24 cellular contexts compared by ENCODE assay signal in the genomic region with DNA sequence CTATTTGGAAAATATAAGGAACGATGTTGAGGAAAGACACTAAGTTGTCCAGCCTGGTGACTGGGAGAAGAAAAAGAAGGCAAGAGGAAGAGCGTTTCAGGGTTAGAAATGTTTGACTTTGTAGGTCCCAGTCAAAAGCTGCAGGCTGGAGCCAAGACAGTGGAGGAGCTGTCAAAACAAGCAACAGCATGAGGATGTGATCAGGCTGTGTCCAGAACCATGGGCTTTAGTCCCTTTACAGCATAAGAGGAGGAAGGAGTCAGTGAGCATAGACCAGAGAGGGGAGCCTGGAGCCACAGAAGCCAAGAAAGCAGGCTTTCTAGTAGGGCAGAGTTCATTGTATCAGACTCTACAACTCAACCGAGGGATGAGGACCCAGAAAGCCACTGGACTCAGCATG.
"Had no signal": no experiment of that assay in that cellular context is flagged by ENCODE, and none has a peak within 500 bp of the region (broad histone marks: within the 10 kb centered on the region; RNA-seq: fewer than 3 reads in every experiment).

No MANE protein-coding gene starts in this region.

- H3K4me1 ChIP-seq: colonic mucosa, parathyroid adenoma, prostate gland, spleen had no signal

- H3K36me3 ChIP-seq: colonic mucosa, esophagus squamous epithelium, lower lobe of right lung, neural progenitor cell, prostate gland, spleen, thyroid gland had no signal

- H3K9me3 ChIP-seq: colonic mucosa, esophagus squamous epithelium, lower lobe of right lung, prostate gland, spleen, thyroid gland had no signal

- H3K27me3 ChIP-seq: colonic mucosa, esophagus squamous epithelium, hepatocyte, neural progenitor cell, spleen, thyroid gland had no signal

- H3K27ac ChIP-seq: colonic mucosa, hepatocyte, lower lobe of right lung, neural progenitor cell, parathyroid adenoma, prostate gland, spleen had no signal

- H3K27me3 Mint-ChIP-seq: memory B cell; stimulated activated naive B cell treated with anti-CD40 and anti-IgM and Interleukin-4, amounts not matched to agents 10 μg/mL and 1 μg/mL and 100 μg/mL, for 72 hours had no signal

- ATAC-seq: left colon; natural killer cell; sciatic nerve; stimulated activated naive B cell treated with anti-CD40 and anti-IgM and Interleukin-4, amounts not matched to agents 10 μg/mL and 1 μg/mL and 100 μg/mL, for 72 hours had no signal

- H3K27ac Mint-ChIP-seq: memory B cell; mesothelial cell of epicardium; natural killer cell; neural progenitor cell; stimulated activated naive B cell treated with anti-CD40 and anti-IgM and Interleukin-4, amounts not matched to agents 10 μg/mL and 1 μg/mL and 100 μg/mL, for 72 hours had no signal

- H3K4me3 ChIP-seq: colonic mucosa, esophagus squamous epithelium, hepatocyte, lower lobe of right lung, neural progenitor cell, prostate gland, spleen, thyroid gland had no signal

- H3K9me3 Mint-ChIP-seq: neural progenitor cell had no signal

- H3K4me3 Mint-ChIP-seq: memory B cell; mesothelial cell of epicardium; natural killer cell; neural progenitor cell; stimulated activated naive B cell treated with anti-CD40 and anti-IgM and Interleukin-4, amounts not matched to agents 10 μg/mL and 1 μg/mL and 100 μg/mL, for 72 hours had no signal

- DNase-seq: caudate nucleus; colonic mucosa; dermis blood vessel endothelial cell; esophagus squamous epithelium; foreskin fibroblast; kidney; lower lobe of right lung; natural killer cell; occipital lobe; retina; spleen; stimulated activated CD4-positive, alpha-beta T cell treated with anti-CD3 and anti-CD28 coated beads, Interleukin-15, amount 100 ng/mL, for 24 hours; stimulated activated CD4-positive, alpha-beta T cell treated with anti-CD3 and anti-CD28 coated beads, Interleukin-1b, Interleukin-23, amount 100 ng/mL, for 48 hours; stimulated activated CD4-positive, alpha-beta T cell treated with anti-CD3 and anti-CD28 coated beads, Interleukin-4, amount 100 ng/mL, for 4 hours; stimulated activated naive B cell treated with anti-CD40 and anti-IgM and Interleukin-4, amounts not matched to agents 10 μg/mL and 1 μg/mL and 100 μg/mL, for 72 hours; thyroid gland had no signal

- H3K4me1 Mint-ChIP-seq: memory B cell; stimulated activated naive B cell treated with anti-CD40 and anti-IgM and Interleukin-4, amounts not matched to agents 10 μg/mL and 1 μg/mL and 100 μg/mL, for 72 hours had no signal
